In genomic region chr11:128354476-128354875, GRCh38 we compare ENCODE assay signal across 21 cellular contexts.
"Had no signal": no experiment of that assay in that cellular context is flagged by ENCODE, and none has a peak within 500 bp of the region (broad histone marks: within the 10 kb centered on the region; RNA-seq: fewer than 3 reads in every experiment).

No MANE protein-coding gene starts in this region.

- H3K27ac Mint-ChIP-seq: activated CD4-positive, alpha-beta memory T cell treated with anti-CD3 and anti-CD28 coated beads, Interleukin-2, amount 10 ng/mL, durations not matched to agents 7 days and 5 days; activated CD8-positive, alpha-beta memory T cell treated with anti-CD3 and anti-CD28 coated beads, Interleukin-2, amount 10 ng/mL, durations not matched to agents 7 days and 5 days; activated T-helper 17 cell treated with anti-CD3 and anti-CD28 coated beads, Interleukin-2, amount 50 U/mL, for 72 hours; brain; mesothelial cell of epicardium; stimulated activated naive B cell treated with anti-CD40 and anti-IgM and Interleukin-4, amounts not matched to agents 10 μg/mL and 1 μg/mL and 100 μg/mL, for 72 hours; WTC11 had no signal

- H3K9me3 Mint-ChIP-seq: activated CD4-positive, alpha-beta memory T cell treated with anti-CD3 and anti-CD28 coated beads, Interleukin-2, amount 10 ng/mL, durations not matched to agents 7 days and 5 days; brain; effector memory CD8-positive, alpha-beta T cell; mesothelial cell of epicardium; natural killer cell treated with Interleukin-12 subunit alpha and Interleukin-12 subunit beta and Interleukin-15 and Interleukin-18, amount 100 ng/mL, for 72 hours; stimulated activated naive B cell treated with anti-CD40 and anti-IgM and Interleukin-4, amounts not matched to agents 10 μg/mL and 1 μg/mL and 100 μg/mL, for 72 hours; WTC11 had no signal

- H3K27me3 Mint-ChIP-seq: activated CD8-positive, alpha-beta memory T cell treated with anti-CD3 and anti-CD28 coated beads, Interleukin-2, amount 10 ng/mL, durations not matched to agents 7 days and 5 days; activated T-helper 17 cell treated with anti-CD3 and anti-CD28 coated beads, Interleukin-2, amount 50 U/mL, for 72 hours; effector memory CD8-positive, alpha-beta T cell; natural killer cell treated with Interleukin-12 subunit alpha and Interleukin-12 subunit beta and Interleukin-15 and Interleukin-18, amount 100 ng/mL, for 72 hours had no signal

- H3K4me3 Mint-ChIP-seq: activated CD4-positive, alpha-beta memory T cell treated with anti-CD3 and anti-CD28 coated beads, Interleukin-2, amount 10 ng/mL, durations not matched to agents 7 days and 5 days; activated CD8-positive, alpha-beta memory T cell treated with anti-CD3 and anti-CD28 coated beads, Interleukin-2, amount 10 ng/mL, durations not matched to agents 7 days and 5 days; activated T-helper 17 cell treated with anti-CD3 and anti-CD28 coated beads, Interleukin-2, amount 50 U/mL, for 72 hours; brain; effector memory CD8-positive, alpha-beta T cell; mesothelial cell of epicardium; natural killer cell treated with Interleukin-12 subunit alpha and Interleukin-12 subunit beta and Interleukin-15 and Interleukin-18, amount 100 ng/mL, for 72 hours; stimulated activated naive B cell treated with anti-CD40 and anti-IgM and Interleukin-4, amounts not matched to agents 10 μg/mL and 1 μg/mL and 100 μg/mL, for 72 hours; WTC11 had no signal

- H3K4me1 ChIP-seq: parathyroid adenoma, thyroid gland had no signal

- ATAC-seq: activated CD8-positive, alpha-beta memory T cell treated with anti-CD3 and anti-CD28 coated beads, Interleukin-2, amount 10 ng/mL, durations not matched to agents 7 days and 5 days; activated T-helper 17 cell treated with anti-CD3 and anti-CD28 coated beads, Interleukin-2, amount 50 U/mL, for 72 hours; effector memory CD8-positive, alpha-beta T cell; left lobe of liver; natural killer cell treated with Interleukin-12 subunit alpha and Interleukin-12 subunit beta and Interleukin-15 and Interleukin-18, amount 100 ng/mL, for 72 hours; sciatic nerve; stimulated activated naive B cell treated with anti-CD40 and anti-IgM and Interleukin-4, amounts not matched to agents 10 μg/mL and 1 μg/mL and 100 μg/mL, for 72 hours; WTC11 had no signal

- H3K36me3 Mint-ChIP-seq: brain; mesothelial cell of epicardium; natural killer cell treated with Interleukin-12 subunit alpha and Interleukin-12 subunit beta and Interleukin-15 and Interleukin-18, amount 100 ng/mL, for 72 hours; WTC11 had no signal

- H3K27me3 ChIP-seq: thyroid gland had no signal

- H3K4me3 ChIP-seq: lung, smooth muscle cell, thyroid gland had no signal

- H3K36me3 ChIP-seq: thyroid gland had no signal

- DNase-seq: activated CD4-positive, alpha-beta memory T cell treated with anti-CD3 and anti-CD28 coated beads, Interleukin-2, amount 10 ng/mL, durations not matched to agents 7 days and 5 days; activated CD4-positive, alpha-beta T cell treated with anti-CD3 and anti-CD28 coated beads for 48 hours; activated CD8-positive, alpha-beta memory T cell treated with anti-CD3 and anti-CD28 coated beads, Interleukin-2, amount 10 ng/mL, durations not matched to agents 7 days and 5 days; activated naive CD4-positive, alpha-beta T cell; cerebellar nuclear complex; cortex of kidney; effector memory CD8-positive, alpha-beta T cell; head of caudate nucleus; stimulated activated naive B cell treated with anti-CD40 and anti-IgM and Interleukin-4, amounts not matched to agents 10 μg/mL and 1 μg/mL and 100 μg/mL, for 72 hours; thyroid gland had no signal

- H3K27ac ChIP-seq: epithelial cell of prostate, parathyroid adenoma, thyroid gland had no signal

- H3K9me3 ChIP-seq: thyroid gland had no signal
